Comparison of ENCODE assay signal across 16 cellular contexts in genomic region chr5:92042237-92042636, GRCh38.
DNase-seq lines count a peak whose midpoint lies in the region; ATAC-seq and TF ChIP-seq lines count a peak whose summit lies in the region.
"Had no signal": no experiment of that assay in that cellular context is flagged by ENCODE, and none has a peak within 500 bp of the region (broad histone marks: within the 10 kb centered on the region; RNA-seq: fewer than 3 reads in every experiment).

No MANE protein-coding gene starts in this region.

- WGBS in neuronal stem cell (ENCODE audit: extremely low coverage in 2 of 2, insufficient read length in 2 of 2, insufficient replicate concordance in 1 of 2), 2 donors: no CpG with 5 or more reads among the region's 2 CpGs

- no peak overlapping the region for H3K23ac ChIP-seq in neuronal stem cell (ENCODE audit: low read depth, low read length, poor library complexity)

- H3K4me3 Mint-ChIP-seq in GM23338: no peak overlapping the region
- H3K4me3 Mint-ChIP-seq: CD4-positive, alpha-beta memory T cell; HFFc6; IgD-negative memory B cell had no signal

- ATAC-seq in GM23338: no peak
- no peak for ATAC-seq in GM19463 (IDR thresholded peaks at IDR 0.05; ENCODE audit: unreplicated experiment)
- ATAC-seq in HG02970 (IDR thresholded peaks at IDR 0.05; ENCODE audit: low FRiP score, unreplicated experiment): no peak
- ATAC-seq: A549 had no signal

- no peak overlapping the region for H2BK15ac ChIP-seq in neuronal stem cell (ENCODE audit: low read length)

- H2BK120ac ChIP-seq in neuronal stem cell (ENCODE audit: low read depth, low read length): no peak overlapping the region

- intact Hi-C loops in PC-9 (cut with micrococcal nuclease; ENCODE audit: unreplicated experiment): no loop called here

- H3F3A ChIP-seq in GM23338 (replicated peaks; ENCODE audit: low read depth) (no peaks in the 10 kb centered on the region), PC-9 (ENCODE audit: insufficient read depth, low read depth) (no peaks in the 10 kb centered on the region)

- H3K36me3 ChIP-seq in GM23338 (ENCODE audit: insufficient read depth) (no peaks in the 10 kb centered on the region), WERI-Rb-1 (no peaks in the 10 kb centered on the region), neuronal stem cell (replicated peaks in 1 of 2; ENCODE audit: control insufficient read depth in 2 of 2, insufficient read depth in 2 of 2, low read length in 2 of 2) (no peaks in the 10 kb centered on the region), PC-9 (ENCODE audit: low read depth) (no peaks in the 10 kb centered on the region)
- H3K36me3 ChIP-seq: BE2C had no signal

- H3K9ac ChIP-seq in neuronal stem cell (ENCODE audit: low read depth, low read length, poor library complexity): no peak overlapping the region

- H3K27ac ChIP-seq in GM23338 (ENCODE audit: low read depth) (no peak overlapping the region), WERI-Rb-1 (no peak overlapping the region), neuronal stem cell (replicated peaks; ENCODE audit: low read length) (no peak overlapping the region), PC-9 (no peak overlapping the region)
- H3K27ac ChIP-seq: A549, C4-2B had no signal

- H3K4me3 ChIP-seq in GM23338: no peak overlapping the region
- H3K4me3 ChIP-seq in WERI-Rb-1 (ENCODE audit: low read depth, low read length): no peak overlapping the region
- H3K4me3 ChIP-seq in neuronal stem cell (ENCODE audit: low read length in 2 of 2): no peak overlapping the region
- H3K4me3 ChIP-seq in PC-9: no peak overlapping the region
- H3K4me3 ChIP-seq: A549 had no signal

- H3K18ac ChIP-seq in neuronal stem cell (ENCODE audit: low read length): no peak overlapping the region

- H2AFZ ChIP-seq in GM23338 (no peak overlapping the region), neuronal stem cell (ENCODE audit: low read length) (peak overlapping the region; percentile 18), PC-9 (no peak overlapping the region)

- H4K91ac ChIP-seq in neuronal stem cell (ENCODE audit: low read depth, low read length, poor library complexity): no peak overlapping the region

- no peaks in the 10 kb centered on the region for H3K27me3 Mint-ChIP-seq in GM23338 (ENCODE audit: insufficient read depth, low read depth, poor library complexity)
- H3K27me3 Mint-ChIP-seq: CD4-positive, alpha-beta memory T cell; IgD-negative memory B cell had no signal

- H3K9me2 ChIP-seq in GM23338 (ENCODE audit: insufficient read depth) (no peaks in the 10 kb centered on the region), PC-9 (ENCODE audit: insufficient read depth) (no peaks in the 10 kb centered on the region)

- H3K79me2 ChIP-seq in GM23338 (replicated peaks; ENCODE audit: insufficient read depth) (no peaks in the 10 kb centered on the region), PC-9 (ENCODE audit: low read depth) (no peaks in the 10 kb centered on the region)

- H4K8ac ChIP-seq in neuronal stem cell (ENCODE audit: low read depth, low read length): no peak overlapping the region

- no peak overlapping the region for H2BK5ac ChIP-seq in neuronal stem cell (ENCODE audit: low read length)

- H3K9me3 ChIP-seq in WERI-Rb-1 (ENCODE audit: severe bottlenecking): no peaks in the 10 kb centered on the region
- H3K9me3 ChIP-seq in neuronal stem cell (replicated peaks in 1 of 2; ENCODE audit: control insufficient read depth in 2 of 2, insufficient read depth in 1 of 2, low read depth in 1 of 2, low read length in 2 of 2): no peaks in the 10 kb centered on the region
- H3K9me3 ChIP-seq in PC-9 (ENCODE audit: insufficient read depth, low read depth): no peaks in the 10 kb centered on the region
- H3K9me3 ChIP-seq: A549, BE2C had no signal

- peak overlapping the region; percentile 80; the same call in 1 of the 2 replicates for H3K27ac Mint-ChIP-seq in GM23338
- H3K27ac Mint-ChIP-seq: HFFc6, IgD-negative memory B cell had no signal

- no peaks in the 10 kb centered on the region for H3K36me3 Mint-ChIP-seq in GM23338 (ENCODE audit: low read depth)
- H3K36me3 Mint-ChIP-seq: CD4-positive, alpha-beta memory T cell had no signal

- no peaks in the 10 kb centered on the region for H3K9me3 Mint-ChIP-seq in GM23338
- H3K9me3 Mint-ChIP-seq: HFFc6 had no signal

- TF ChIP-seq CTCF in GM23338 (conservative IDR thresholded peaks at IDR 0.05; ENCODE audit: low read depth in 2 of 2): no peak
- TF ChIP-seq CTCF in WERI-Rb-1 (IDR thresholded peaks at IDR 0.05; ENCODE audit: low read depth, low read length): no peak
- TF ChIP-seq CTCF in PC-9 (conservative IDR thresholded peaks at IDR 0.05): no peak

- H3K4me2 ChIP-seq in GM23338: no peak overlapping the region
- H3K4me2 ChIP-seq in neuronal stem cell (ENCODE audit: insufficient read depth, low read length, poor library complexity, severe bottlenecking): no peak overlapping the region
- H3K4me2 ChIP-seq in PC-9: no peak overlapping the region
- H3K4me2 ChIP-seq: A549 had no signal

- H3K4me1 Mint-ChIP-seq in GM23338: no peaks in the 10 kb centered on the region; the same call in 2 of the 3 replicates
- H3K4me1 Mint-ChIP-seq: CD4-positive, alpha-beta memory T cell; IgD-negative memory B cell had no signal

- H3K79me1 ChIP-seq in neuronal stem cell (ENCODE audit: low read depth, low read length): no peaks in the 10 kb centered on the region

- H3K14ac ChIP-seq in neuronal stem cell (ENCODE audit: low read length): no peak overlapping the region

- no peak overlapping the region for H2BK12ac ChIP-seq in neuronal stem cell (ENCODE audit: low read length)

- POLR2A ChIA-PET in PC-9 (lab: Charles Lee; ENCODE audit: unreplicated experiment): no interaction called here

- H3K27me3 ChIP-seq in GM23338 (ENCODE audit: insufficient read depth): no peaks in the 10 kb centered on the region
- H3K27me3 ChIP-seq in WERI-Rb-1 (ENCODE audit: insufficient read depth, low read depth, severe bottlenecking): no peaks in the 10 kb centered on the region
- no peaks in the 10 kb centered on the region for H3K27me3 ChIP-seq in neuronal stem cell (ENCODE audit: control insufficient read depth in 3 of 3, insufficient read depth in 3 of 3, low read depth in 1 of 3, low read length in 3 of 3)
- no peaks in the 10 kb centered on the region for H3K27me3 ChIP-seq in PC-9 (ENCODE audit: insufficient read depth, low read depth)
- H3K27me3 ChIP-seq: BE2C had no signal

- no peaks in the 10 kb centered on the region for H3K4me1 ChIP-seq in GM23338 (ENCODE audit: insufficient read depth)
- no peaks in the 10 kb centered on the region for H3K4me1 ChIP-seq in neuronal stem cell (ENCODE audit: control insufficient read depth in 2 of 2, insufficient read depth in 1 of 2, low read depth in 1 of 2, low read length in 2 of 2)
- H3K4me1 ChIP-seq in PC-9 (replicated peaks; ENCODE audit: insufficient read depth): no peaks in the 10 kb centered on the region
- H3K4me1 ChIP-seq: A549, BE2C had no signal

- no peak overlapping the region for H3K4ac ChIP-seq in neuronal stem cell (ENCODE audit: low read length)

- H2AK5ac ChIP-seq in neuronal stem cell (ENCODE audit: low read depth, low read length): no peak overlapping the region

- no TSS peak for BruUV-seq in PC-9 (replicated peaks; lab: Mats Ljungman, UMichigan)

- CTCF ChIA-PET in PC-9 (lab: Charles Lee): no interaction called here

- H4K20me1 ChIP-seq in GM23338 (replicated peaks; ENCODE audit: insufficient read depth) (no peaks in the 10 kb centered on the region), PC-9 (ENCODE audit: insufficient read depth) (no peaks in the 10 kb centered on the region)

- DNase-seq in GM23338 (ENCODE audit: low spot score): no peak
- peak; percentile 48 for DNase-seq in NCI-H82 (lab: John Stamatoyannopoulos, UW)
- DNase-seq in WERI-Rb-1: peak; percentile 15
- DNase-seq in neuronal stem cell (ENCODE audit: low spot score): no peak
- no peak for DNase-seq in PC-9
- DNase-seq: BE2C; CD4-positive, alpha-beta memory T cell; DND-41; GF-D8; HCEC 1CT; HFFc6 had no signal

TF ChIP-seq in GM23338, 12 proteins besides CTCF, POLR2A, EP300 and RAD21 (continues in another document):
- TF ChIP-seq REST (IDR thresholded peaks at IDR 0.05; ENCODE audit: unreplicated experiment) (no peak), EZH2phosphoT487 (IDR thresholded peaks at IDR 0.05; ENCODE audit: unreplicated experiment) (no peak), NANOG (IDR thresholded peaks at IDR 0.05; ENCODE audit: borderline replicate concordance) (no peak), EZH2 (IDR thresholded peaks at IDR 0.05; ENCODE audit: low read depth, unreplicated experiment) (no peak), ETS1 (IDR thresholded peaks at IDR 0.05) (no peak)

Comparison
In these comparisons a context has a peak if more than half of its experiments do, and no peak if none do; other contexts are left out.
1. DNase-seq: peak in NCI-H82 (single experiment) and WERI-Rb-1 (single experiment); none in GM23338 (single experiment), neuronal stem cell (single experiment) and PC-9 (0 of 2).